ENCODE assay signal across 15 cellular contexts in genomic region chr11:119697445-119697844, GRCh38.
"Had no signal": no experiment of that assay in that cellular context is flagged by ENCODE, and none has a peak within 500 bp of the region (broad histone marks: within the 10 kb centered on the region; RNA-seq: fewer than 3 reads in every experiment).

No MANE protein-coding gene starts in this region.

- H3K27me3 ChIP-seq: colonic mucosa, heart right ventricle, ovary, uterus had no signal

- H3K36me3 ChIP-seq: colonic mucosa, heart right ventricle, ovary, uterus had no signal

- H3K4me3 ChIP-seq: colonic mucosa, heart right ventricle, lung, ovary, uterus had no signal

- DNase-seq: activated CD4-positive, alpha-beta memory T cell treated with anti-CD3 and anti-CD28 coated beads for 36 hours; activated effector memory CD4-positive, alpha-beta T cell treated with anti-CD3 and anti-CD28 coated beads, Interleukin-2, amount 50 U/mL, for 16 hours; activated T-cell treated with anti-CD3 and anti-CD28 coated beads, Interleukin-2, amount 50 U/mL, for 24 hours; central memory CD4-positive, alpha-beta T cell; foreskin melanocyte; heart right ventricle; ovary; stimulated activated CD4-positive, alpha-beta T cell treated with anti-CD3 and anti-CD28 coated beads, Interleukin-12 subunit alpha, Interleukin-12 subunit beta, amount 100 ng/mL, for 4 hours; stimulated activated CD4-positive, alpha-beta T cell treated with anti-CD3 and anti-CD28 coated beads, Interleukin-2, amount 100 ng/mL, for 24 hours; T-helper 1 cell; T1000; uterus had no signal

- H3K4me3 Mint-ChIP-seq: activated CD4-positive, alpha-beta memory T cell treated with anti-CD3 and anti-CD28 coated beads for 36 hours; activated T-cell treated with anti-CD3 and anti-CD28 coated beads, Interleukin-2, amount 50 U/mL, for 24 hours had no signal

- H3K9me3 ChIP-seq: colonic mucosa, heart right ventricle, ovary, uterus had no signal

- H3K27ac Mint-ChIP-seq: activated CD4-positive, alpha-beta memory T cell treated with anti-CD3 and anti-CD28 coated beads for 36 hours; activated naive CD4-positive, alpha-beta T cell treated with anti-CD3 and anti-CD28 coated beads, Interleukin-2, amount 50 U/mL, for 72 hours; activated T-cell treated with anti-CD3 and anti-CD28 coated beads, Interleukin-2, amount 50 U/mL, for 24 hours had no signal

- H3K27ac ChIP-seq: colonic mucosa, ovary, uterus had no signal

- H3K36me3 Mint-ChIP-seq: activated CD4-positive, alpha-beta memory T cell treated with anti-CD3 and anti-CD28 coated beads for 36 hours; activated naive CD4-positive, alpha-beta T cell treated with anti-CD3 and anti-CD28 coated beads, Interleukin-2, amount 50 U/mL, for 72 hours had no signal

- H3K9me3 Mint-ChIP-seq: activated CD4-positive, alpha-beta memory T cell treated with anti-CD3 and anti-CD28 coated beads for 36 hours; activated naive CD4-positive, alpha-beta T cell treated with anti-CD3 and anti-CD28 coated beads, Interleukin-2, amount 50 U/mL, for 72 hours; activated T-cell treated with anti-CD3 and anti-CD28 coated beads, Interleukin-2, amount 50 U/mL, for 24 hours had no signal

- H3K4me1 ChIP-seq: uterus had no signal

- ATAC-seq: activated naive CD4-positive, alpha-beta T cell treated with anti-CD3 and anti-CD28 coated beads, Interleukin-2, amount 50 U/mL, for 72 hours; heart right ventricle had no signal
